25 cellular contexts compared by ENCODE assay signal in genomic region chr12:102562836-102563425, GRCh38.
DNase-seq lines count a peak whose midpoint lies in the region; ATAC-seq and TF ChIP-seq lines count a peak whose summit lies in the region.
"Had no signal": no experiment of that assay in that cellular context is flagged by ENCODE, and none has a peak within 500 bp of the region (broad histone marks: within the 10 kb centered on the region; RNA-seq: fewer than 3 reads in every experiment).

No MANE protein-coding gene starts in this region.

- H3K27ac ChIP-seq in esophagus squamous epithelium (peak overlapping the region in 3 of 4 donors; percentile 31 to 58 (median 42)), smooth muscle cell (ENCODE audit: low read depth) (peak overlapping the region; percentile 71)
- H3K27ac ChIP-seq: 22Rv1; BLaER1 treated with 17β-estradiol and CSF1 and Interleukin-3, amounts not matched to agents 10 nM and 100 nM; prostate gland; spleen had no signal

- DNase-seq in DMS53 (lab: John Stamatoyannopoulos, UW): peak; percentile 32
- DNase-seq in DMS53 treated with DMSO at 0.1 percent for 48 hours (lab: John Stamatoyannopoulos, UW; ENCODE audit: unreplicated experiment): no peak
- peak; percentile 79 for DNase-seq in M059J (ENCODE audit: low read depth)
- no peak for DNase-seq in esophagus squamous epithelium (lab: John Stamatoyannopoulos, UW)
- no peak for DNase-seq in smooth muscle cell (lab: John Stamatoyannopoulos, UW; ENCODE audit: unreplicated experiment)
- no peak for DNase-seq in activated CD8-positive, alpha-beta T cell treated with anti-CD3 and anti-CD28 coated beads for 36 hours
- no peak for DNase-seq in stimulated activated CD8-positive, alpha-beta memory T cell treated with anti-CD3 and anti-CD28 coated beads, Interleukin-4, amount 100 ng/mL, for 48 hours
- DNase-seq: activated CD4-positive, alpha-beta T cell treated with anti-CD3 and anti-CD28 coated beads for 48 hours; activated naive CD4-positive, alpha-beta T cell; anterior cingulate cortex; DMS153; effector CD8-positive, alpha-beta T cell; head of caudate nucleus; KBM-7; naive thymus-derived CD4-positive, alpha-beta T cell; NCI-H1105 treated with DMSO at 0.1 percent for 48 hours; NCI-H2107; NCI-H69; PC-3; spleen had no signal

- H3K9me3 Mint-ChIP-seq in activated CD8-positive, alpha-beta T cell treated with anti-CD3 and anti-CD28 coated beads for 36 hours: no peaks in the 10 kb centered on the region

- no peak overlapping the region for H3K4me3 Mint-ChIP-seq in activated CD8-positive, alpha-beta T cell treated with anti-CD3 and anti-CD28 coated beads for 36 hours
- H3K4me3 Mint-ChIP-seq: naive thymus-derived CD4-positive, alpha-beta T cell had no signal

- CTCF ChIA-PET in activated CD8-positive, alpha-beta T cell treated with anti-CD3 and anti-CD28 coated beads for 36 hours (lab: Charles Lee): no interaction called here

- H3K9me3 ChIP-seq in esophagus squamous epithelium (no peaks in the 10 kb centered on the region), smooth muscle cell (replicated peaks; ENCODE audit: low read depth) (no peaks in the 10 kb centered on the region)
- H3K9me3 ChIP-seq: prostate gland had no signal

- H3K4me2 ChIP-seq in smooth muscle cell: peak overlapping the region; percentile 8

- peaks cover 0 to 6% (median 0%) of the 10 kb centered on the region in 3 donors for H3K4me1 ChIP-seq in esophagus squamous epithelium
- H3K4me1 ChIP-seq in smooth muscle cell (ENCODE audit: low read depth): peaks cover 9% of the 10 kb centered on the region
- H3K4me1 ChIP-seq: prostate gland, spleen had no signal

- intact Hi-C loops in esophagus squamous epithelium (cut with DNase I): no loop called here
- intact Hi-C loops in activated CD8-positive, alpha-beta T cell treated with anti-CD3 and anti-CD28 coated beads for 36 hours (cut with micrococcal nuclease): no loop called here

- POLR2A ChIA-PET in activated CD8-positive, alpha-beta T cell treated with anti-CD3 and anti-CD28 coated beads for 36 hours (lab: Charles Lee): no interaction called here

- H3K4me3 ChIP-seq in esophagus squamous epithelium: no peak overlapping the region
- no peak overlapping the region for H3K4me3 ChIP-seq in smooth muscle cell
- H3K4me3 ChIP-seq: BLaER1 treated with 17β-estradiol and CSF1 and Interleukin-3, amounts not matched to agents 10 nM and 100 nM; lung; prostate gland; spleen had no signal

- no peak overlapping the region for H3K27ac Mint-ChIP-seq in activated CD8-positive, alpha-beta T cell treated with anti-CD3 and anti-CD28 coated beads for 36 hours
- H3K27ac Mint-ChIP-seq: naive thymus-derived CD4-positive, alpha-beta T cell had no signal

- ATAC-seq in activated CD8-positive, alpha-beta T cell treated with anti-CD3 and anti-CD28 coated beads for 36 hours: no peak
- no peak for ATAC-seq in GM18511 (IDR thresholded peaks at IDR 0.05; ENCODE audit: unreplicated experiment)
- ATAC-seq: naive thymus-derived CD4-positive, alpha-beta T cell; PC-3 had no signal

- H2AFZ ChIP-seq in smooth muscle cell (ENCODE audit: low read depth): peak overlapping the region; percentile 10

- no peak overlapping the region for H3K9ac ChIP-seq in smooth muscle cell (ENCODE audit: low read depth)
- H3K9ac ChIP-seq: BLaER1 treated with 17β-estradiol and CSF1 and Interleukin-3, amounts not matched to agents 10 nM and 100 nM had no signal

- no peaks in the 10 kb centered on the region for H3K36me3 Mint-ChIP-seq in activated CD8-positive, alpha-beta T cell treated with anti-CD3 and anti-CD28 coated beads for 36 hours (ENCODE audit: low read depth)
- H3K36me3 Mint-ChIP-seq: naive thymus-derived CD4-positive, alpha-beta T cell had no signal

- no peak for TF ChIP-seq POLR2A in esophagus squamous epithelium (IDR thresholded peaks at IDR 0.05)

- WGBS in esophagus squamous epithelium, 2 donors: 52 to 53% methylated on average over 2 of the region's 2 CpGs
- WGBS in smooth muscle cell (ENCODE audit: low lambda C conversion rate): 46% methylated on average over 2 of the region's 2 CpGs

- no peaks in the 10 kb centered on the region for H3K27me3 ChIP-seq in esophagus squamous epithelium
- no peaks in the 10 kb centered on the region for H3K27me3 ChIP-seq in smooth muscle cell (ENCODE audit: low read depth)
- H3K27me3 ChIP-seq: BLaER1 treated with 17β-estradiol and CSF1 and Interleukin-3, amounts not matched to agents 10 nM and 100 nM had no signal

- peaks cover 12% of the 10 kb centered on the region for H3F3A ChIP-seq in smooth muscle cell (ENCODE audit: low read depth)

- TF ChIP-seq CTCF in esophagus squamous epithelium (IDR thresholded peaks at IDR 0.05) (no peak), smooth muscle cell (IDR thresholded peaks at IDR 0.05; ENCODE audit: borderline replicate concordance, insufficient read depth, poor library complexity, severe bottlenecking) (no peak)
- TF ChIP-seq CTCF in activated CD8-positive, alpha-beta T cell treated with anti-CD3 and anti-CD28 coated beads for 36 hours (IDR thresholded peaks at IDR 0.05): no peak

- H4K20me1 ChIP-seq in smooth muscle cell (ENCODE audit: low read depth): no peaks in the 10 kb centered on the region
- H4K20me1 ChIP-seq: BLaER1 treated with 17β-estradiol and CSF1 and Interleukin-3, amounts not matched to agents 10 nM and 100 nM had no signal

- no peaks in the 10 kb centered on the region for H3K36me3 ChIP-seq in esophagus squamous epithelium
- H3K36me3 ChIP-seq in smooth muscle cell (ENCODE audit: low read depth): no peaks in the 10 kb centered on the region
- H3K36me3 ChIP-seq: BLaER1 treated with 17β-estradiol and CSF1 and Interleukin-3, amounts not matched to agents 10 nM and 100 nM; prostate gland; spleen had no signal

- no peaks in the 10 kb centered on the region for H3K4me1 Mint-ChIP-seq in activated CD8-positive, alpha-beta T cell treated with anti-CD3 and anti-CD28 coated beads for 36 hours (ENCODE audit: low read depth)
- H3K4me1 Mint-ChIP-seq: naive thymus-derived CD4-positive, alpha-beta T cell had no signal

- peaks cover 2% of the 10 kb centered on the region for H3K27me3 Mint-ChIP-seq in activated CD8-positive, alpha-beta T cell treated with anti-CD3 and anti-CD28 coated beads for 36 hours

- no peaks in the 10 kb centered on the region for H3K79me2 ChIP-seq in smooth muscle cell (ENCODE audit: low read depth)

Comparison
In these comparisons a context has a peak if more than half of its experiments do, and no peak if none do; other contexts are left out.
1. DNase-seq: peak in DMS53 (single experiment) and M059J (single experiment); none in DMS53 treated with DMSO at 0.1 percent for 48 hours (single experiment), esophagus squamous epithelium (single experiment), smooth muscle cell (single experiment), activated CD8-positive, alpha-beta T cell treated with anti-CD3 and anti-CD28 coated beads for 36 hours (single experiment) and stimulated activated CD8-positive, alpha-beta memory T cell treated with anti-CD3 and anti-CD28 coated beads, Interleukin-4, amount 100 ng/mL, for 48 hours (single experiment).